ENCODE assay signal across 1 cellular context in genomic region chr17:42554250-42555121, GRCh38.
TF ChIP-seq lines count a peak whose summit lies in the region.

No MANE protein-coding gene starts in this region.

TF ChIP-seq in HEK293, 187 proteins besides CTCF, POLR2A, EP300 and RAD21 (continued from another document and continues in another):
- TF ChIP-seq ZNF248 (tag by site-specific recombination; IDR thresholded peaks at IDR 0.05) (no peak), ZBTB26 (tag by site-specific recombination; optimal IDR thresholded peaks at IDR 0.05) (peak; percentile 97), ZNF76 (tag by site-specific recombination; IDR thresholded peaks at IDR 0.05; ENCODE audit: borderline replicate concordance, low read depth) (no peak; the same call in 1 of the 2 replicates), ZNF148 (tag by site-specific recombination; IDR thresholded peaks at IDR 0.05; ENCODE audit: borderline replicate concordance) (no peak), SCRT1 (tag by site-specific recombination; IDR thresholded peaks at IDR 0.05; ENCODE audit: borderline replicate concordance) (no peak), KLF8 (tag by site-specific recombination; IDR thresholded peaks at IDR 0.05) (peak; percentile 70; the same call in 1 of the 2 replicates), ZFP3 (tag by site-specific recombination; IDR thresholded peaks at IDR 0.05; ENCODE audit: low read depth) (no peak), ZNF366 (tag by site-specific recombination; conservative IDR thresholded peaks at IDR 0.05) (no peak), ZNF585B (tag by site-specific recombination; IDR thresholded peaks at IDR 0.05) (0 out of 2 replicates have a peak, but pooled peaks have one; percentile 5), GFI1B (tag by site-specific recombination; IDR thresholded peaks at IDR 0.05) (no peak), ZNF292 (tag by site-specific recombination; IDR thresholded peaks at IDR 0.05; ENCODE audit: borderline replicate concordance, low read depth) (no peak), ZNF223 (tag by site-specific recombination; IDR thresholded peaks at IDR 0.05) (no peak), ZNF10 (tag by site-specific recombination; IDR thresholded peaks at IDR 0.05) (peak; percentile 96), ZBTB11 (tag by site-specific recombination; conservative IDR thresholded peaks at IDR 0.05; ENCODE audit: low read depth) (peak; percentile 80), SALL2 (tag by site-specific recombination; IDR thresholded peaks at IDR 0.05; ENCODE audit: borderline replicate concordance) (no peak), ZEB2 (tag by site-specific recombination; IDR thresholded peaks at IDR 0.05) (peak; percentile 91), ZBTB20 (tag by site-specific recombination; IDR thresholded peaks at IDR 0.05) (peak; percentile 95), ZBTB1 (tag by site-specific recombination; IDR thresholded peaks at IDR 0.05) (no peak), ZNF777 (tag by site-specific recombination; IDR thresholded peaks at IDR 0.05; ENCODE audit: borderline replicate concordance) (no peak), BCL11A (tag by site-specific recombination; IDR thresholded peaks at IDR 0.05; ENCODE audit: low read depth) (peak; percentile 69), ZNF202 (tag by site-specific recombination; IDR thresholded peaks at IDR 0.05; ENCODE audit: borderline replicate concordance) (no peak), ZNF768 (tag by site-specific recombination; IDR thresholded peaks at IDR 0.05) (no peak), ELK4 (IDR thresholded peaks at IDR 0.05; ENCODE audit: borderline replicate concordance, low read depth, low read length) (no peak), ZNF146 (tag by site-specific recombination; IDR thresholded peaks at IDR 0.05) (peak; percentile 5), PRDM2 (tag by site-specific recombination; IDR thresholded peaks at IDR 0.05; ENCODE audit: borderline replicate concordance) (no peak), ZNF280C (tag by site-specific recombination; IDR thresholded peaks at IDR 0.05) (no peak), ZNF549 (tag by site-specific recombination; IDR thresholded peaks at IDR 0.05) (no peak), ZNF621 (tag by site-specific recombination; IDR thresholded peaks at IDR 0.05) (no peak), ZNF48 (tag by site-specific recombination; IDR thresholded peaks at IDR 0.05) (no peak), ZNF24 (tag by site-specific recombination; IDR thresholded peaks at IDR 0.05) (0 out of 2 replicates have a peak, but pooled peaks have one; percentile 14), KLF10 (tag by site-specific recombination; IDR thresholded peaks at IDR 0.05) (peak; percentile 76; the same call in 1 of the 2 replicates), ZBTB44 (tag by site-specific recombination; IDR thresholded peaks at IDR 0.05) (peak; percentile 61; the same call in 1 of the 2 replicates), ZNF514 (tag by site-specific recombination; IDR thresholded peaks at IDR 0.05) (no peak), ZFP69B (tag by site-specific recombination; IDR thresholded peaks at IDR 0.05) (peak; percentile 19; the same call in 1 of the 2 replicates), ZNF843 (tag by site-specific recombination; IDR thresholded peaks at IDR 0.05) (peak; percentile 53; the same call in 1 of the 2 replicates), ZNF19 (tag by site-specific recombination; IDR thresholded peaks at IDR 0.05; ENCODE audit: low read depth) (no peak), ZNF157 (tag by site-specific recombination; IDR thresholded peaks at IDR 0.05) (no peak), ZFP41 (tag by site-specific recombination; IDR thresholded peaks at IDR 0.05; ENCODE audit: borderline replicate concordance) (no peak), ZNF664 (tag by site-specific recombination; IDR thresholded peaks at IDR 0.05) (no peak), PRDM6 (tag by site-specific recombination; IDR thresholded peaks at IDR 0.05) (no peak; the same call in 1 of the 2 replicates), ZBTB7A (tag by site-specific recombination; IDR thresholded peaks at IDR 0.05; ENCODE audit: low read depth) (peak; percentile 37; the same call in 1 of the 2 replicates), ZFP37 (tag by site-specific recombination; IDR thresholded peaks at IDR 0.05) (0 out of 2 replicates have a peak, but pooled peaks have one; percentile 55)
